In genomic region chr5:143513720-143514119, GRCh38 we compare ENCODE assay signal across 2 cellular contexts.
TF ChIP-seq lines count a peak whose summit lies in the region.

No MANE protein-coding gene starts in this region.

TF ChIP-seq in liver, 16 proteins besides CTCF, POLR2A, EP300 and RAD21:
- TF ChIP-seq ZBTB33 (IDR thresholded peaks at IDR 0.05) (peak; percentile 49), FOXA1 (IDR thresholded peaks at IDR 0.05) (no peak), EGR1 (IDR thresholded peaks at IDR 0.05; ENCODE audit: low read depth in 2 of 2) (peak in 1 of 2 donors; percentile 15), RXRA (IDR thresholded peaks at IDR 0.05) (peak; percentile 99 to 100), HNF4A (conservative IDR thresholded peaks at IDR 0.05) (peak; percentile 79 to 85), SP1 (IDR thresholded peaks at IDR 0.05) (peak; percentile 71), YY1 (IDR thresholded peaks at IDR 0.05) (peak; percentile 55), ATF3 (IDR thresholded peaks at IDR 0.05) (peak; percentile 10), TAF1 (conservative IDR thresholded peaks at IDR 0.05) (no peak), FOXA2 (IDR thresholded peaks at IDR 0.05) (no peak), HNF4G (IDR thresholded peaks at IDR 0.05) (peak; percentile 72), MAX (IDR thresholded peaks at IDR 0.05) (peak; percentile 62), NR2F2 (IDR thresholded peaks at IDR 0.05) (no peak), GABPA (IDR thresholded peaks at IDR 0.05 in 1 of 2, conservative IDR thresholded peaks at IDR 0.05 in 1 of 2) (no peak), JUND (IDR thresholded peaks at IDR 0.05) (peak; percentile 36 to 59), REST (IDR thresholded peaks at IDR 0.05) (no peak)

TF ChIP-seq in HepG2, 621 proteins besides CTCF, POLR2A, EP300 and RAD21 (continued from another document):
- TF ChIP-seq ZNF691 (CRISPR knock-in tag; IDR thresholded peaks at IDR 0.05; ENCODE audit: borderline replicate concordance, low read depth) (no peak), RFX1 (IDR thresholded peaks at IDR 0.05) (no peak), ZNF598 (CRISPR knock-in tag; IDR thresholded peaks at IDR 0.05; ENCODE audit: borderline replicate concordance) (no peak), HOMEZ (CRISPR knock-in tag; IDR thresholded peaks at IDR 0.05; ENCODE audit: low read depth) (no peak)
